2 cellular contexts compared by ENCODE assay signal in the genomic region with DNA sequence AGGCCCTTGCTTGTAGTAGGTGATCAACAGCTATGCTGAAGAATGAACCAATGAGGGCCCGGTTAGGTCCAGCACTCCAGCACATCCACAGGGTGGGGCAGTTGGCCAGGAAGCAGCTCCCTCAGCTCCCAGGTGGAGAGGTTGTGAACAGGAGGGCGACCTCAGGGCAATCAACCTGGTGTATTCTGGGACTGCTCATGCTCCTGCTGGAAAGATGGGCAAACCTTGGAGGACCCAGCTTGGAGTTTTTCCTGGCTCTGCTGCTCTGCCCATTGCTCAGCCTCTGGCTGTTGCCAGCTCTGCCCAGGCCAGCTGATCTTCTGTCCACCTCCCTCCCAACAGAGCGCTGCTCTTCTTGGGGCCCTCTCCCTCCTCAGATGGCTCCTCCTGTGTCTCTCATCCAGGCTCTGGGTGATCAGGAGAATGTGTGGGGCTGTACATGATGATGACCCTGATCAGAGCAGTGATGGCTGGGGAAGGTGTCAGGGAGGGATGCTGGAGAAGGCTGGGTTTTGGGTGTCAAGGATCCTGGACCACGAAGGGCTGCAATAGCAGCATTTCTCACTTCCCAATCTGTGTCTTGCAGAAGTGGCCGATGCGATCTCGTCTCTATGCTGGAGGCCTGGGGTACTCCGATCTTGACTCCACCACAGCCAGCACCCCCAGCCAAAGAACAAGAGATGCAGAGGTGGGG.
TF ChIP-seq lines count a peak whose summit lies in the region.

No MANE protein-coding gene starts in this region.

TF ChIP-seq in HEK293, 187 proteins besides CTCF, POLR2A, EP300 and RAD21:
- TF ChIP-seq BCL6B (tag by site-specific recombination; IDR thresholded peaks at IDR 0.05) (no peak), ZNF341 (tag by site-specific recombination; IDR thresholded peaks at IDR 0.05; ENCODE audit: low read depth) (peak; percentile 75), OSR2 (tag by site-specific recombination; IDR thresholded peaks at IDR 0.05) (no peak), ZNF677 (tag by site-specific recombination; IDR thresholded peaks at IDR 0.05) (0 out of 2 replicates have a peak, but pooled peaks have one; percentile 56), ZNF423 (tag by site-specific recombination; IDR thresholded peaks at IDR 0.05) (no peak)
- TF ChIP-seq, protein P1, sequence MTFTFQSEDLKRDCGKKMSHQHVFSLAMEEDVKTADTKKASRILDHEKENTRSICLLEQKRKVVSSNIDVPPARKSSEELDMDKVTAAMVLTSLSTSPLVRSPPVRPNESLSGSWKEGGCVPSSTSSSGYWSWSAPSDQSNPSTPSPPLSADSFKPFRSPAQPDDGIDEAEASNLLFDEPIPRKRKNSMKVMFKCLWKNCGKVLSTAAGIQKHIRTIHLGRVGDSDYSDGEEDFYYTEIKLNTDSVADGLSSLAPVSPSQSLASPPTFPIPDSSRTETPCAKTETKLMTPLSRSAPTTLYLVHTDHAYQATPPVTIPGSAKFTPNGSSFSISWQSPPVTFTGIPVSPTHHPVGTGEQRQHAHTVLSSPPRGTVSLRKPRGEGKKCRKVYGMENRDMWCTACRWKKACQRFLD (tag by site-specific recombination; IDR thresholded peaks at IDR 0.05) = no peak

TF ChIP-seq in HepG2, 621 proteins besides CTCF, POLR2A, EP300 and RAD21 (continues in another document):
- no peak for TF ChIP-seq HDAC1 (CRISPR knock-in tag; IDR thresholded peaks at IDR 0.05)
- 0 out of 2 replicates have a peak, but pooled peaks have one; percentile 31 for TF ChIP-seq ZNF263 (CRISPR knock-in tag; IDR thresholded peaks at IDR 0.05)
- no peak for TF ChIP-seq ZNF274 (CRISPR knock-in tag; IDR thresholded peaks at IDR 0.05)
- no peak for TF ChIP-seq THAP7 (CRISPR knock-in tag; IDR thresholded peaks at IDR 0.05)
- TF ChIP-seq SMC3 (IDR thresholded peaks at IDR 0.05; ENCODE audit: low read length) = peak; percentile 94
- TF ChIP-seq SALL1 (CRISPR knock-in tag; IDR thresholded peaks at IDR 0.05) = peak; percentile 66
- no peak for TF ChIP-seq ZNF784 (CRISPR knock-in tag; IDR thresholded peaks at IDR 0.05; ENCODE audit: borderline replicate concordance)
- no peak for TF ChIP-seq ZSCAN22 (CRISPR knock-in tag; IDR thresholded peaks at IDR 0.05)
- TF ChIP-seq JARID2 (CRISPR knock-in tag; IDR thresholded peaks at IDR 0.05; ENCODE audit: insufficient replicate concordance) = no peak
- no peak for TF ChIP-seq SMYD3 (CRISPR knock-in tag; IDR thresholded peaks at IDR 0.05)
- TF ChIP-seq, protein P2, sequence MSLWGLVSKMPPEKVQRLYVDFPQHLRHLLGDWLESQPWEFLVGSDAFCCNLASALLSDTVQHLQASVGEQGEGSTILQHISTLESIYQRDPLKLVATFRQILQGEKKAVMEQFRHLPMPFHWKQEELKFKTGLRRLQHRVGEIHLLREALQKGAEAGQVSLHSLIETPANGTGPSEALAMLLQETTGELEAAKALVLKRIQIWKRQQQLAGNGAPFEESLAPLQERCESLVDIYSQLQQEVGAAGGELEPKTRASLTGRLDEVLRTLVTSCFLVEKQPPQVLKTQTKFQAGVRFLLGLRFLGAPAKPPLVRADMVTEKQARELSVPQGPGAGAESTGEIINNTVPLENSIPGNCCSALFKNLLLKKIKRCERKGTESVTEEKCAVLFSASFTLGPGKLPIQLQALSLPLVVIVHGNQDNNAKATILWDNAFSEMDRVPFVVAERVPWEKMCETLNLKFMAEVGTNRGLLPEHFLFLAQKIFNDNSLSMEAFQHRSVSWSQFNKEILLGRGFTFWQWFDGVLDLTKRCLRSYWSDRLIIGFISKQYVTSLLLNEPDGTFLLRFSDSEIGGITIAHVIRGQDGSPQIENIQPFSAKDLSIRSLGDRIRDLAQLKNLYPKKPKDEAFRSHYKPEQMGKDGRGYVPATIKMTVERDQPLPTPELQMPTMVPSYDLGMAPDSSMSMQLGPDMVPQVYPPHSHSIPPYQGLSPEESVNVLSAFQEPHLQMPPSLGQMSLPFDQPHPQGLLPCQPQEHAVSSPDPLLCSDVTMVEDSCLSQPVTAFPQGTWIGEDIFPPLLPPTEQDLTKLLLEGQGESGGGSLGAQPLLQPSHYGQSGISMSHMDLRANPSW (CRISPR knock-in tag; IDR thresholded peaks at IDR 0.05; ENCODE audit: borderline replicate concordance) = no peak
- TF ChIP-seq ZNF367 (CRISPR knock-in tag; IDR thresholded peaks at IDR 0.05; ENCODE audit: borderline replicate concordance) = no peak
- TF ChIP-seq NRL (CRISPR knock-in tag; IDR thresholded peaks at IDR 0.05; ENCODE audit: borderline replicate concordance) = 0 out of 2 replicates have a peak, but pooled peaks have one; percentile 13
- TF ChIP-seq ZNF766 (CRISPR knock-in tag; IDR thresholded peaks at IDR 0.05; ENCODE audit: borderline replicate concordance) = 0 out of 2 replicates have a peak, but pooled peaks have one; percentile 38
- no peak for TF ChIP-seq ZNF329 (CRISPR knock-in tag; IDR thresholded peaks at IDR 0.05; ENCODE audit: low read depth)
- TF ChIP-seq, protein P3, sequence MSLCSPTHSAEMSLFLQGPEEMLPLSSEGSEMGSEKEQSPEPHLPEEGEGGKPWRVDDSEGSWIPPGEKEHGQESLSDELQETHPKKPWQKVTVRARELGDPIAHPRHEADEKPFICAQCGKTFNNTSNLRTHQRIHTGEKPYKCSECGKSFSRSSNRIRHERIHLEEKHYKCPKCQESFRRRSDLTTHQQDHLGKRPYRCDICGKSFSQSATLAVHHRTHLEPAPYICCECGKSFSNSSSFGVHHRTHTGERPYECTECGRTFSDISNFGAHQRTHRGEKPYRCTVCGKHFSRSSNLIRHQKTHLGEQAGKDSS (CRISPR knock-in tag; IDR thresholded peaks at IDR 0.05; ENCODE audit: borderline replicate concordance, low read depth) = peak; percentile 29; the same call in 1 of the 2 replicates
- TF ChIP-seq MZF1 (CRISPR knock-in tag; IDR thresholded peaks at IDR 0.05; ENCODE audit: borderline replicate concordance) = no peak
- TF ChIP-seq MED1 (CRISPR knock-in tag; IDR thresholded peaks at IDR 0.05) = peak; percentile 63; the same call in 1 of the 2 replicates
- no peak for TF ChIP-seq ZBTB49 (CRISPR knock-in tag; IDR thresholded peaks at IDR 0.05; ENCODE audit: borderline replicate concordance)
- TF ChIP-seq ERF (CRISPR knock-in tag; IDR thresholded peaks at IDR 0.05) = peak; percentile 46; the same call in 1 of the 2 replicates
- no peak for TF ChIP-seq ZBTB40 (IDR thresholded peaks at IDR 0.05)
- no peak for TF ChIP-seq ZBTB40 (CRISPR knock-in tag; IDR thresholded peaks at IDR 0.05)
- TF ChIP-seq U2AF1 (optimal IDR thresholded peaks at IDR 0.05; ENCODE audit: low read depth, low read length) = no peak
- peak; percentile 48 for TF ChIP-seq YY1 (IDR thresholded peaks at IDR 0.05; ENCODE audit: insufficient read depth, insufficient replicate concordance, low read depth, low read length)
- TF ChIP-seq DMTF1 (CRISPR knock-in tag; IDR thresholded peaks at IDR 0.05) = no peak
- TF ChIP-seq MAF1 (CRISPR knock-in tag; IDR thresholded peaks at IDR 0.05; ENCODE audit: borderline replicate concordance) = no peak
